1 cellular context compared by ENCODE assay signal in genomic region chr1:231985624-231986023, GRCh38.
TF ChIP-seq lines count a peak whose summit lies in the region.

No MANE protein-coding gene starts in this region.

TF ChIP-seq in HEK293, 187 proteins besides CTCF, POLR2A, EP300 and RAD21 (continued from another document and continues in another):
- peak; percentile 86; the same call in 1 of the 2 replicates for TF ChIP-seq TSHZ1 (tag by site-specific recombination; IDR thresholded peaks at IDR 0.05; ENCODE audit: borderline replicate concordance)
- TF ChIP-seq ZNF513 (tag by site-specific recombination; IDR thresholded peaks at IDR 0.05): no peak
- TF ChIP-seq ELK4 (IDR thresholded peaks at IDR 0.05; ENCODE audit: borderline replicate concordance, low read depth, low read length): no peak
- peak; percentile 72 for TF ChIP-seq HIC1 (tag by site-specific recombination; IDR thresholded peaks at IDR 0.05)
- TF ChIP-seq MZF1 (tag by site-specific recombination; IDR thresholded peaks at IDR 0.05; ENCODE audit: borderline replicate concordance): no peak
- TF ChIP-seq FEZF1 (tag by site-specific recombination; IDR thresholded peaks at IDR 0.05): peak; percentile 97
- TF ChIP-seq ZNF404 (tag by site-specific recombination; IDR thresholded peaks at IDR 0.05): no peak
- no peak for TF ChIP-seq ZNF350 (tag by site-specific recombination; IDR thresholded peaks at IDR 0.05)
- no peak for TF ChIP-seq ZNF394 (tag by site-specific recombination; IDR thresholded peaks at IDR 0.05; ENCODE audit: borderline replicate concordance)
- TF ChIP-seq GLI2 (tag by site-specific recombination; IDR thresholded peaks at IDR 0.05; ENCODE audit: borderline replicate concordance, low read depth): 0 out of 2 replicates have a peak, but pooled peaks have one; percentile 18
- peak; percentile 87 for TF ChIP-seq PRDM6 (tag by site-specific recombination; IDR thresholded peaks at IDR 0.05)
- no peak for TF ChIP-seq ZSCAN30 (tag by site-specific recombination; IDR thresholded peaks at IDR 0.05)
- no peak for TF ChIP-seq ZNF548 (tag by site-specific recombination; IDR thresholded peaks at IDR 0.05)
- TF ChIP-seq ZNF133 (tag by site-specific recombination; IDR thresholded peaks at IDR 0.05): peak; percentile 42; the same call in 1 of the 2 replicates
- peak; percentile 94 for TF ChIP-seq SP7 (tag by site-specific recombination; IDR thresholded peaks at IDR 0.05)
- TF ChIP-seq MEIS1 (CRISPR knock-in tag; IDR thresholded peaks at IDR 0.05; ENCODE audit: borderline replicate concordance): no peak
- no peak for TF ChIP-seq ZNF311 (tag by site-specific recombination; IDR thresholded peaks at IDR 0.05; ENCODE audit: borderline replicate concordance)
- TF ChIP-seq ZNF416 (tag by site-specific recombination; IDR thresholded peaks at IDR 0.05): no peak
- TF ChIP-seq SETDB1 (IDR thresholded peaks at IDR 0.05; ENCODE audit: insufficient read length, low read length): no peak
- TF ChIP-seq INSM2 (tag by site-specific recombination; IDR thresholded peaks at IDR 0.05): peak; percentile 65
- peak; percentile 67 for TF ChIP-seq ZNF843 (tag by site-specific recombination; IDR thresholded peaks at IDR 0.05)
- TF ChIP-seq ZNF211 (tag by site-specific recombination; IDR thresholded peaks at IDR 0.05; ENCODE audit: low read depth): no peak
- TF ChIP-seq ZNF449 (tag by site-specific recombination; IDR thresholded peaks at IDR 0.05): 0 out of 2 replicates have a peak, but pooled peaks have one; percentile 20
- TF ChIP-seq ZNF529 (tag by site-specific recombination; IDR thresholded peaks at IDR 0.05; ENCODE audit: insufficient replicate concordance): peak; percentile 8
- TF ChIP-seq OSR2 (tag by site-specific recombination; IDR thresholded peaks at IDR 0.05): peak; percentile 68
- TF ChIP-seq ZSCAN4 (tag by site-specific recombination; IDR thresholded peaks at IDR 0.05): no peak
- peak; percentile 74 for TF ChIP-seq BCL11A (tag by site-specific recombination; IDR thresholded peaks at IDR 0.05; ENCODE audit: low read depth)
- no peak for TF ChIP-seq ZNF335 (tag by site-specific recombination; conservative IDR thresholded peaks at IDR 0.05)
- no peak for TF ChIP-seq KLF1 (tag by site-specific recombination; IDR thresholded peaks at IDR 0.05)
- no peak for TF ChIP-seq ZNF555 (tag by site-specific recombination; conservative IDR thresholded peaks at IDR 0.05)
- no peak for TF ChIP-seq ZNF202 (tag by site-specific recombination; IDR thresholded peaks at IDR 0.05; ENCODE audit: borderline replicate concordance)
- no peak for TF ChIP-seq AEBP2 (tag by site-specific recombination; IDR thresholded peaks at IDR 0.05; ENCODE audit: borderline replicate concordance)
- peak; percentile 57; the same call in 1 of the 2 replicates for TF ChIP-seq ZNF629 (tag by site-specific recombination; IDR thresholded peaks at IDR 0.05)
- peak; percentile 28; the same call in 1 of the 2 replicates for TF ChIP-seq ZNF362 (tag by site-specific recombination; IDR thresholded peaks at IDR 0.05)
